In genomic region chr2:237411683-237412349, GRCh38 we compare ENCODE assay signal across 13 cellular contexts. TPM values are rescaled to one million over a fixed set of nuclear protein-coding genes. Genes with fewer than 3 reads are reported as not detected.
A peak's percentile ranks its signal among the peaks of the same experiment; 100 is the strongest.
DNase-seq lines count a peak whose midpoint lies in the region; ATAC-seq and TF ChIP-seq lines count a peak whose summit lies in the region.
"Had no signal": no experiment of that assay in that cellular context is flagged by ENCODE, and none has a peak within 500 bp of the region (broad histone marks: within the 10 kb centered on the region; RNA-seq: fewer than 3 reads in every experiment).

No MANE protein-coding gene starts in this region.

- in situ Hi-C loops in HAP-1 (cut with MboI; ENCODE audit: low sequenced_read_pairs), result no loop called here

- no peaks in the 10 kb centered on the region for H3K27me3 ChIP-seq in gastroesophageal sphincter
- H3K27me3 ChIP-seq in vagina, result no peaks in the 10 kb centered on the region
- H3K27me3 ChIP-seq in HAP-1 (ENCODE audit: low read depth), result peaks cover 39% of the 10 kb centered on the region

- H3K27ac ChIP-seq in gastroesophageal sphincter, result peak overlapping the region; percentile 79 to 94 (median 92)
- peak overlapping the region; percentile 98 for H3K27ac ChIP-seq in vagina

- H3K4me3 ChIP-seq in gastroesophageal sphincter, result peak overlapping the region; percentile 52 to 63
- H3K4me3 ChIP-seq in vagina, result peak overlapping the region; percentile 65 to 71
- no peak overlapping the region for H3K4me3 ChIP-seq in HAP-1

- peak overlapping the region; percentile 80 for H3K27ac Mint-ChIP-seq in osteocyte (ENCODE audit: unreplicated experiment)
- H3K27ac Mint-ChIP-seq: activated CD8-positive, alpha-beta T cell treated with anti-CD3 and anti-CD28 coated beads for 36 hours; activated naive CD8-positive, alpha-beta T cell treated with anti-CD3 and anti-CD28 coated beads for 36 hours; stimulated activated memory B cell treated with anti-CD40 and anti-IgM and Interleukin-4, amounts not matched to agents 10 μg/mL and 1 μg/mL and 100 μg/mL, for 72 hours; T-cell had no signal

- TF ChIP-seq CTCF in gastroesophageal sphincter (IDR thresholded peaks at IDR 0.05), result peak in 1 of 4 experiments; percentile 16
- TF ChIP-seq CTCF in osteocyte (IDR thresholded peaks at IDR 0.05), result no peak
- no peak for TF ChIP-seq CTCF in vagina (IDR thresholded peaks at IDR 0.05)

- peak overlapping the region; percentile 78 for H3K4me3 Mint-ChIP-seq in osteocyte (ENCODE audit: unreplicated experiment)
- H3K4me3 Mint-ChIP-seq: activated CD8-positive, alpha-beta T cell treated with anti-CD3 and anti-CD28 coated beads for 36 hours; activated naive CD8-positive, alpha-beta T cell treated with anti-CD3 and anti-CD28 coated beads for 36 hours; stimulated activated memory B cell treated with anti-CD40 and anti-IgM and Interleukin-4, amounts not matched to agents 10 μg/mL and 1 μg/mL and 100 μg/mL, for 72 hours; T-cell had no signal

- no peaks in the 10 kb centered on the region for H3K36me3 ChIP-seq in gastroesophageal sphincter
- H3K36me3 ChIP-seq in vagina, result no peaks in the 10 kb centered on the region
- H3K36me3 ChIP-seq in HAP-1 (replicated peaks), result no peaks in the 10 kb centered on the region

- no peaks in the 10 kb centered on the region for H3K9me3 Mint-ChIP-seq in osteocyte (ENCODE audit: unreplicated experiment)
- H3K9me3 Mint-ChIP-seq: activated CD8-positive, alpha-beta T cell treated with anti-CD3 and anti-CD28 coated beads for 36 hours; activated naive CD8-positive, alpha-beta T cell treated with anti-CD3 and anti-CD28 coated beads for 36 hours; stimulated activated memory B cell treated with anti-CD40 and anti-IgM and Interleukin-4, amounts not matched to agents 10 μg/mL and 1 μg/mL and 100 μg/mL, for 72 hours; T-cell had no signal

- H3K9me3 ChIP-seq in gastroesophageal sphincter, result no peaks in the 10 kb centered on the region
- H3K9me3 ChIP-seq in vagina, result no peaks in the 10 kb centered on the region
- H3K9me3 ChIP-seq in HAP-1, result no peaks in the 10 kb centered on the region

- DNase-seq in Right ventricle myocardium inferior (ENCODE audit: missing footprints), result no peak
- no peak for DNase-seq in cardiac septum (ENCODE audit: low spot score)
- no peak for DNase-seq in osteocyte (ENCODE audit: extremely low spot score, unreplicated experiment)
- DNase-seq in vagina (ENCODE audit: extremely low spot score in 2 of 2), result peak in 1 of 2 donors; percentile 88
- DNase-seq in SHP77 treated with DMSO at 0.1 percent for 48 hours (lab: John Stamatoyannopoulos, UW), result no peak
- no peak for DNase-seq in HAP-1 (ENCODE audit: low spot score in 2 of 2)
- DNase-seq: activated CD8-positive, alpha-beta T cell treated with anti-CD3 and anti-CD28 coated beads for 36 hours; activated naive CD8-positive, alpha-beta T cell treated with anti-CD3 and anti-CD28 coated beads for 36 hours; NCI-H774; T-cell had no signal

- ATAC-seq in Right ventricle myocardium inferior (peak; percentile 4), gastroesophageal sphincter (peak; percentile 19), HG03442 (IDR thresholded peaks at IDR 0.05; ENCODE audit: unreplicated experiment) (no peak)
- ATAC-seq: activated CD8-positive, alpha-beta T cell treated with anti-CD3 and anti-CD28 coated beads for 36 hours; stimulated activated memory B cell treated with anti-CD40 and anti-IgM and Interleukin-4, amounts not matched to agents 10 μg/mL and 1 μg/mL and 100 μg/mL, for 72 hours; T-cell had no signal

- H3K27me3 Mint-ChIP-seq in osteocyte (ENCODE audit: unreplicated experiment), result no peaks in the 10 kb centered on the region
- H3K27me3 Mint-ChIP-seq: activated CD8-positive, alpha-beta T cell treated with anti-CD3 and anti-CD28 coated beads for 36 hours; activated naive CD8-positive, alpha-beta T cell treated with anti-CD3 and anti-CD28 coated beads for 36 hours had no signal

- intact Hi-C loops in Right ventricle myocardium inferior (cut with DNase I), result loop anchor here (5.0 kb wide), 2 partner anchors 255 to 290 kb away; no protein-coding TSS in a partner anchor
- intact Hi-C loops in cardiac septum (cut with DNase I), result loop anchor here (2.0 to 5.0 kb wide), 3 partner anchors 245 to 285 kb away; no protein-coding TSS in a partner anchor
- intact Hi-C loops in vagina (cut with DNase I), result loop anchor here (2.0 to 5.0 kb wide), 3 partner anchors 60 to 255 kb away; no protein-coding TSS in a partner anchor

- H3K36me3 Mint-ChIP-seq in osteocyte (ENCODE audit: unreplicated experiment), result peaks cover 3% of the 10 kb centered on the region
- H3K36me3 Mint-ChIP-seq: activated naive CD8-positive, alpha-beta T cell treated with anti-CD3 and anti-CD28 coated beads for 36 hours; stimulated activated memory B cell treated with anti-CD40 and anti-IgM and Interleukin-4, amounts not matched to agents 10 μg/mL and 1 μg/mL and 100 μg/mL, for 72 hours; T-cell had no signal

- TF ChIP-seq POLR2A in gastroesophageal sphincter (IDR thresholded peaks at IDR 0.05), result no peak
- peak in 1 of 2 donors; percentile 22 for TF ChIP-seq POLR2A in vagina (IDR thresholded peaks at IDR 0.05)

- 15 to 32% methylated on average over 4 to 10 of the region's 14 CpGs for WGBS in gastroesophageal sphincter (ENCODE audit: low coverage in 1 of 2), 2 donors

- no peak for TF ChIP-seq EP300 in gastroesophageal sphincter (IDR thresholded peaks at IDR 0.05)

- peaks cover 12 to 69% (median 19%) of the 10 kb centered on the region in 3 donors for H3K4me1 ChIP-seq in gastroesophageal sphincter
- H3K4me1 ChIP-seq in vagina, result peaks cover 7% of the 10 kb centered on the region
- H3K4me1 ChIP-seq in HAP-1, result no peaks in the 10 kb centered on the region

- peaks cover 66% of the 10 kb centered on the region for H3K4me1 Mint-ChIP-seq in osteocyte (ENCODE audit: unreplicated experiment)
- H3K4me1 Mint-ChIP-seq: stimulated activated memory B cell treated with anti-CD40 and anti-IgM and Interleukin-4, amounts not matched to agents 10 μg/mL and 1 μg/mL and 100 μg/mL, for 72 hours; T-cell had no signal

RNA-seq across cellular contexts. Expression of gene COL6A3, which starts 2.1 kb away (rescaled TPM):
- 84.5 TPM for total RNA-seq in Right ventricle myocardium inferior
- 89.5 TPM for total RNA-seq in cardiac septum
- 100 to 1,000 TPM; 110 to 421 (median 310) TPM for total RNA-seq in gastroesophageal sphincter
- total RNA-seq in osteocyte, result 143 and 159 TPM in 2 replicates
- 315 TPM for total RNA-seq in vagina
